Comparison of ENCODE assay signal across 30 cellular contexts in genomic region chr3:155218470-155218869, GRCh38.
"Had no signal": no experiment of that assay in that cellular context is flagged by ENCODE, and none has a peak within 500 bp of the region (broad histone marks: within the 10 kb centered on the region; RNA-seq: fewer than 3 reads in every experiment).

No MANE protein-coding gene starts in this region.

- H3K4me1 Mint-ChIP-seq: immature natural killer cell; memory B cell; naive thymus-derived CD4-positive, alpha-beta T cell; neural crest cell; stimulated activated naive B cell treated with anti-CD40 and anti-IgM and Interleukin-4, amounts not matched to agents 10 μg/mL and 1 μg/mL and 100 μg/mL, for 72 hours had no signal

- H3K27me3 ChIP-seq: pancreas, stomach, testis, thyroid gland, transverse colon, upper lobe of left lung, vagina had no signal

- H3K4me3 ChIP-seq: left ventricle myocardium inferior, lung, mucosa of descending colon, pancreas, prostate gland, skin epidermis, stomach, testis, thyroid gland, transverse colon, upper lobe of left lung, vagina had no signal

- H3K27ac ChIP-seq: left ventricle myocardium inferior, pancreas, prostate gland, skin epidermis, stomach, testis, thyroid gland, transverse colon, upper lobe of left lung, vagina had no signal

- H3K36me3 ChIP-seq: left ventricle myocardium inferior, pancreas, prostate gland, stomach, thyroid gland, transverse colon, upper lobe of left lung, vagina had no signal

- H3K27me3 Mint-ChIP-seq: memory B cell; naive thymus-derived CD4-positive, alpha-beta T cell; natural killer cell treated with Interleukin-12 subunit alpha and Interleukin-12 subunit beta and Interleukin-15 and Interleukin-18, amount 100 ng/mL, for 72 hours; stimulated activated naive B cell treated with anti-CD40 and anti-IgM and Interleukin-4, amounts not matched to agents 10 μg/mL and 1 μg/mL and 100 μg/mL, for 72 hours had no signal

- H3K36me3 Mint-ChIP-seq: immature natural killer cell; memory B cell; naive thymus-derived CD4-positive, alpha-beta T cell; stimulated activated naive B cell treated with anti-CD40 and anti-IgM and Interleukin-4, amounts not matched to agents 10 μg/mL and 1 μg/mL and 100 μg/mL, for 72 hours had no signal

- H3K27ac Mint-ChIP-seq: immature natural killer cell; memory B cell; naive thymus-derived CD4-positive, alpha-beta T cell; natural killer cell treated with Interleukin-12 subunit alpha and Interleukin-12 subunit beta and Interleukin-15 and Interleukin-18, amount 100 ng/mL, for 72 hours; stimulated activated naive B cell treated with anti-CD40 and anti-IgM and Interleukin-4, amounts not matched to agents 10 μg/mL and 1 μg/mL and 100 μg/mL, for 72 hours had no signal

- H3K9me3 ChIP-seq: mucosa of descending colon, pancreas, prostate gland, testis, thyroid gland, vagina had no signal

- H3K4me1 ChIP-seq: left ventricle myocardium inferior, pancreas, prostate gland, stomach, testis, thyroid gland, transverse colon, upper lobe of left lung, vagina had no signal

- H3K4me3 Mint-ChIP-seq: immature natural killer cell; memory B cell; naive thymus-derived CD4-positive, alpha-beta T cell; natural killer cell treated with Interleukin-12 subunit alpha and Interleukin-12 subunit beta and Interleukin-15 and Interleukin-18, amount 100 ng/mL, for 72 hours; neural crest cell; stimulated activated naive B cell treated with anti-CD40 and anti-IgM and Interleukin-4, amounts not matched to agents 10 μg/mL and 1 μg/mL and 100 μg/mL, for 72 hours had no signal

- DNase-seq: immature natural killer cell; kidney; left colon; left ventricle myocardium inferior; midbrain; mucosa of descending colon; naive thymus-derived CD4-positive, alpha-beta T cell; nucleus accumbens; pancreas; posterior cingulate gyrus; retina; right cardiac atrium; stimulated activated CD4-positive, alpha-beta T cell treated with anti-CD3 and anti-CD28 coated beads, Interleukin-12 subunit alpha, Interleukin-12 subunit beta, amount 100 ng/mL, for 4 hours; stimulated activated CD4-positive, alpha-beta T cell treated with anti-CD3 and anti-CD28 coated beads, Interleukin-15, amount 100 ng/mL, for 24 hours; stimulated activated CD4-positive, alpha-beta T cell treated with anti-CD3 and anti-CD28 coated beads, Interleukin-2, amount 100 ng/mL, for 24 hours; stimulated activated CD4-positive, alpha-beta T cell treated with anti-CD3 and anti-CD28 coated beads, Interleukin-4, amount 100 ng/mL, for 1 hour; stimulated activated naive B cell treated with anti-CD40 and anti-IgM and Interleukin-4, amounts not matched to agents 10 μg/mL and 1 μg/mL and 100 μg/mL, for 72 hours; stimulated activated naive CD8-positive, alpha-beta T cell treated with anti-CD3 and anti-CD28 coated beads, Interleukin-15, Interleukin-2, amounts not matched to agents 100 U/mL and 50 U/mL, for 24 hours; stomach; testis; thyroid gland; transverse colon; upper lobe of left lung had no signal
